Comparison of ENCODE assay signal across 6 cellular contexts in genomic region chr1:153536618-153537375, GRCh38.
DNase-seq lines count a peak whose midpoint lies in the region; TF ChIP-seq lines count a peak whose summit lies in the region.

No MANE protein-coding gene starts in this region.

- TF ChIP-seq CTCF in fibroblast of pulmonary artery (IDR thresholded peaks at IDR 0.05; ENCODE audit: low read length, missing control alignments), result no peak

- peak overlapping the region; percentile 69 for H3K27ac ChIP-seq in substantia nigra (ENCODE audit: low read depth, low read length, poor library complexity, severe bottlenecking)

- H3K4me3 ChIP-seq in fibroblast of pulmonary artery (replicated peaks; ENCODE audit: low read depth, low read length), result peak overlapping the region; percentile 67

- DNase-seq in NCI-H146 (lab: John Stamatoyannopoulos, UW), result peak; percentile 33
- DNase-seq in NCI-H146 treated with DMSO at 0.1 percent for 48 hours (lab: John Stamatoyannopoulos, UW; ENCODE audit: unreplicated experiment), result no peak
- no peak for DNase-seq in fibroblast of pulmonary artery (ENCODE audit: low read depth)
- no peak for DNase-seq in substantia nigra (lab: John Stamatoyannopoulos, UW)
- DNase-seq in putamen (ENCODE audit: low spot score), result no peak
- no peak for DNase-seq in GM03348 (ENCODE audit: low spot score)
